8 cellular contexts compared by ENCODE assay signal in the genomic region with DNA sequence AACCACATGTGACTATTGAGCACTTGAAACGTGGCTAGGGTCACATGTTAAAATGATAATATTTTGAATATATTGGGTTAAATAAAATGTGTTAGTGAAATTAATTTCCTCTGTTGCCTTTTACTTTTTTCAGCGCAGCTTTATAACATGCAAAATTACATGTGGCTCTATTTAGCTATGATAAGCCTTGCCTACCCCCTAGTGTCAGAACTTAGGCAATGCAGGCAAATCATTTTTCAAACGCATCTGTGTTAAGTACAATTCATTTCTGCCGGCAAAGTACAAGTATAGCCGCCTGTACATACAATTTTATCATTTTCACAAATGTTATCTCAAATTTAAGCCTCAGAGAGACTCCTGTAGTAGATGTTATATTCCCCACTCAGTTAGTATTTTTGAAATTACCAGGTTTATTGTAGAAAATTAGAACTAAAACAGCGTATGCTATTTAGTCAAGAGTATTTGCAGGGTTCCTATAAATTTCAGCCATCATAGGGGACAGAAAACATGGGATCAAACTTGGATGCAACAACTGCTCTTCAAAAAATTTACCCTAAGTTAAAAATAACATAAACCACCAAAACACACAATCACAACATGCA. TPM values are rescaled to one million over a fixed set of nuclear protein-coding genes. Genes with fewer than 3 reads are reported as not detected.
DNase-seq lines count a peak whose midpoint lies in the region; ATAC-seq, FAIRE-seq and TF ChIP-seq lines count a peak whose summit lies in the region.

No MANE protein-coding gene starts in this region.

- H3K36me3 Mint-ChIP-seq in chondrocyte (ENCODE audit: low read depth) (no peaks in the 10 kb centered on the region), type B pancreatic cell (no peaks in the 10 kb centered on the region)

- peaks cover 0 to 5% (median 0%) of the 10 kb centered on the region in 4 donors for H3K27me3 ChIP-seq in liver (ENCODE audit: control insufficient read depth in 4 of 4, insufficient read depth in 4 of 4, low read length in 3 of 4)

- TF ChIP-seq CTCF in chondrocyte (IDR thresholded peaks at IDR 0.05) (peak; percentile 95), liver (IDR thresholded peaks at IDR 0.05; ENCODE audit: low read depth, low read length, missing input control) (peak; percentile 88), type B pancreatic cell (conservative IDR thresholded peaks at IDR 0.05) (peak; percentile 96)

- peak; percentile 14 for DNase-seq in stimulated activated CD4-positive, alpha-beta T cell treated with anti-CD3 and anti-CD28 coated beads, Interleukin-15, amount 100 ng/mL, for 24 hours
- no peak for DNase-seq in stimulated activated CD4-positive, alpha-beta T cell treated with anti-CD3 and anti-CD28 coated beads, Interleukin-4, amount 100 ng/mL, for 1 hour
- DNase-seq in KBM-7 (peak; percentile 64), RCC 7860 (ENCODE audit: low spot score) (peak; percentile 16), chondrocyte (ENCODE audit: low spot score) (no peak), type B pancreatic cell (ENCODE audit: extremely low spot score, unreplicated experiment) (no peak)

- 18% methylated on average over 6 of the region's 6 CpGs for WGBS in liver

- no peaks in the 10 kb centered on the region for H3K4me1 Mint-ChIP-seq in chondrocyte (ENCODE audit: low read depth)
- no peaks in the 10 kb centered on the region for H3K4me1 Mint-ChIP-seq in type B pancreatic cell (ENCODE audit: unreplicated experiment)

- in situ Hi-C loops in KBM-7 (cut with MboI; ENCODE audit: low pct_unique_long_range_greater_than_20kb, low sequenced_read_pairs), result no loop called here

- FAIRE-seq in RCC 7860 (lab: Jason Lieb, UNC), result peak; percentile 24

- H3K27me3 Mint-ChIP-seq in chondrocyte (ENCODE audit: low read depth) (peaks cover 67% of the 10 kb centered on the region), type B pancreatic cell (no peaks in the 10 kb centered on the region)

- H3K27ac Mint-ChIP-seq in chondrocyte (ENCODE audit: unreplicated experiment) (no peak overlapping the region), type B pancreatic cell (no peak overlapping the region)

- H3K4me3 Mint-ChIP-seq in chondrocyte (ENCODE audit: unreplicated experiment), result no peak overlapping the region
- no peak overlapping the region for H3K4me3 Mint-ChIP-seq in type B pancreatic cell

- H3K9ac ChIP-seq in liver (ENCODE audit: low read depth in 1 of 2, low read length in 2 of 2), result no peak overlapping the region

- H3K36me3 ChIP-seq in liver (ENCODE audit: control insufficient read depth in 4 of 4, insufficient read depth in 3 of 4, low read depth in 1 of 4, low read length in 3 of 4), result no peaks in the 10 kb centered on the region

- H3K27ac ChIP-seq in liver (ENCODE audit: low read depth in 1 of 2, low read length in 2 of 2), result no peak overlapping the region

- no peak overlapping the region for H3K4me3 ChIP-seq in liver (ENCODE audit: low read depth in 1 of 3, low read length in 3 of 3)

- peak; percentile 78 for ATAC-seq in GM21786 (IDR thresholded peaks at IDR 0.05; ENCODE audit: unreplicated experiment)

- TF ChIP-seq RAD21 in liver (IDR thresholded peaks at IDR 0.05), result peak; percentile 92 to 94

- H3K9me3 Mint-ChIP-seq in chondrocyte (ENCODE audit: low read depth), result no peaks in the 10 kb centered on the region
- H3K9me3 Mint-ChIP-seq in type B pancreatic cell, result no peaks in the 10 kb centered on the region

- H3K9me3 ChIP-seq in liver (ENCODE audit: control insufficient read depth in 4 of 4, low read length in 3 of 4), result no peaks in the 10 kb centered on the region

- no peaks in the 10 kb centered on the region for H3K4me1 ChIP-seq in liver (ENCODE audit: control insufficient read depth in 4 of 4, insufficient read depth in 4 of 4, low read length in 3 of 4)

TF ChIP-seq in liver, 16 proteins besides CTCF, POLR2A, EP300 and RAD21:
- TF ChIP-seq, protein P1, sequence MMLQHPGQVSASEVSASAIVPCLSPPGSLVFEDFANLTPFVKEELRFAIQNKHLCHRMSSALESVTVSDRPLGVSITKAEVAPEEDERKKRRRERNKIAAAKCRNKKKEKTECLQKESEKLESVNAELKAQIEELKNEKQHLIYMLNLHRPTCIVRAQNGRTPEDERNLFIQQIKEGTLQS (IDR thresholded peaks at IDR 0.05), result no peak
- TF ChIP-seq, protein P2, sequence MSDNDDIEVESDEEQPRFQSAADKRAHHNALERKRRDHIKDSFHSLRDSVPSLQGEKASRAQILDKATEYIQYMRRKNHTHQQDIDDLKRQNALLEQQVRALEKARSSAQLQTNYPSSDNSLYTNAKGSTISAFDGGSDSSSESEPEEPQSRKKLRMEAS (IDR thresholded peaks at IDR 0.05), result peak; percentile 15
- TF ChIP-seq, protein P3, sequence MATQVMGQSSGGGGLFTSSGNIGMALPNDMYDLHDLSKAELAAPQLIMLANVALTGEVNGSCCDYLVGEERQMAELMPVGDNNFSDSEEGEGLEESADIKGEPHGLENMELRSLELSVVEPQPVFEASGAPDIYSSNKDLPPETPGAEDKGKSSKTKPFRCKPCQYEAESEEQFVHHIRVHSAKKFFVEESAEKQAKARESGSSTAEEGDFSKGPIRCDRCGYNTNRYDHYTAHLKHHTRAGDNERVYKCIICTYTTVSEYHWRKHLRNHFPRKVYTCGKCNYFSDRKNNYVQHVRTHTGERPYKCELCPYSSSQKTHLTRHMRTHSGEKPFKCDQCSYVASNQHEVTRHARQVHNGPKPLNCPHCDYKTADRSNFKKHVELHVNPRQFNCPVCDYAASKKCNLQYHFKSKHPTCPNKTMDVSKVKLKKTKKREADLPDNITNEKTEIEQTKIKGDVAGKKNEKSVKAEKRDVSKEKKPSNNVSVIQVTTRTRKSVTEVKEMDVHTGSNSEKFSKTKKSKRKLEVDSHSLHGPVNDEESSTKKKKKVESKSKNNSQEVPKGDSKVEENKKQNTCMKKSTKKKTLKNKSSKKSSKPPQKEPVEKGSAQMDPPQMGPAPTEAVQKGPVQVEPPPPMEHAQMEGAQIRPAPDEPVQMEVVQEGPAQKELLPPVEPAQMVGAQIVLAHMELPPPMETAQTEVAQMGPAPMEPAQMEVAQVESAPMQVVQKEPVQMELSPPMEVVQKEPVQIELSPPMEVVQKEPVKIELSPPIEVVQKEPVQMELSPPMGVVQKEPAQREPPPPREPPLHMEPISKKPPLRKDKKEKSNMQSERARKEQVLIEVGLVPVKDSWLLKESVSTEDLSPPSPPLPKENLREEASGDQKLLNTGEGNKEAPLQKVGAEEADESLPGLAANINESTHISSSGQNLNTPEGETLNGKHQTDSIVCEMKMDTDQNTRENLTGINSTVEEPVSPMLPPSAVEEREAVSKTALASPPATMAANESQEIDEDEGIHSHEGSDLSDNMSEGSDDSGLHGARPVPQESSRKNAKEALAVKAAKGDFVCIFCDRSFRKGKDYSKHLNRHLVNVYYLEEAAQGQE (IDR thresholded peaks at IDR 0.05), result peak; percentile 16
TF ChIP-seq in liver: peak in this region for 2.

RNA-seq across cellular contexts. Expression of a gene that starts 56.1 kb away (rescaled TPM):
- not detected in 3 replicates for total RNA-seq in chondrocyte
- total RNA-seq in liver, result under 1 TPM in 1 of 2 donors, not detected in 1; 0.70 TPM
- polyA plus RNA-seq in liver, result under 1 TPM in 1 of 2 donors, not detected in 1; 0.02 TPM
- total RNA-seq in type B pancreatic cell (ENCODE audit: low replicate concordance), result 0.31 and 0.63 TPM in 2 replicates

Comparison
In these comparisons a context has a peak if more than half of its experiments do, and no peak if none do; other contexts are left out.
1. DNase-seq: peak in stimulated activated CD4-positive, alpha-beta T cell treated with anti-CD3 and anti-CD28 coated beads, Interleukin-15, amount 100 ng/mL, for 24 hours (single experiment), KBM-7 (single experiment) and RCC 7860 (single experiment); none in stimulated activated CD4-positive, alpha-beta T cell treated with anti-CD3 and anti-CD28 coated beads, Interleukin-4, amount 100 ng/mL, for 1 hour (single experiment), chondrocyte (single experiment) and type B pancreatic cell (single experiment).
2. Peak in every context shown above with its lines, with median percentiles within 50 percentile points of each other: CTCF ChIP-seq.